20 cellular contexts compared by ENCODE assay signal in genomic region chr6:28429781-28430180, GRCh38. TPM values are rescaled to one million over a fixed set of nuclear protein-coding genes. Genes with fewer than 3 reads are reported as not detected.
DNase-seq lines count a peak whose midpoint lies in the region; ATAC-seq and TF ChIP-seq lines count a peak whose summit lies in the region.
"Had no signal": no experiment of that assay in that cellular context is flagged by ENCODE, and none has a peak within 500 bp of the region (broad histone marks: within the 10 kb centered on the region; RNA-seq: fewer than 3 reads in every experiment).

No MANE protein-coding gene starts in this region.

- no peak overlapping the region for H3K27ac ChIP-seq in PC-9
- H3K27ac ChIP-seq: 22Rv1, BLaER1, C4-2B, GM23248 had no signal

- H3K27me3 Mint-ChIP-seq in WTC11 (ENCODE audit: low read depth) (no peaks in the 10 kb centered on the region), endothelial cell (ENCODE audit: unreplicated experiment) (peaks cover 2% of the 10 kb centered on the region)

- H3K4me3 Mint-ChIP-seq in WTC11 (no peak overlapping the region), endothelial cell (ENCODE audit: unreplicated experiment) (peak overlapping the region; percentile 37)
- H3K4me3 Mint-ChIP-seq: B cell; CD4-positive, CD25-positive, alpha-beta regulatory T cell; CD8-positive, alpha-beta T cell had no signal

- H3K36me3 ChIP-seq in PC-9 (ENCODE audit: low read depth) = peaks cover 7% of the 10 kb centered on the region
- H3K36me3 ChIP-seq: BLaER1 had no signal

- DNase-seq in DMS53 (lab: John Stamatoyannopoulos, UW) (peak; percentile 43), DMS53 treated with DMSO at 0.1 percent for 48 hours (lab: John Stamatoyannopoulos, UW; ENCODE audit: unreplicated experiment) (no peak), WTC11 (ENCODE audit: low spot score) (peak; percentile 23), endothelial cell (ENCODE audit: low spot score) (no peak), iPS-NIHi7 (ENCODE audit: extremely low spot score) (peak; percentile 12), SIG-M5 (lab: John Stamatoyannopoulos, UW) (no peak), PC-9 (no peak), mucosa of gallbladder (ENCODE audit: low spot score) (no peak)
- DNase-seq: Caco-2; CD4-positive, CD25-positive, alpha-beta regulatory T cell; CD8-positive, alpha-beta T cell; DMS153; DMS79 treated with DMSO at 0.1 percent for 48 hours; GF-D8; GM23248; HCEC 1CT had no signal

- POLR2A ChIA-PET in WTC11 (lab: Charles Lee) (no interaction called here), PC-9 (lab: Charles Lee; ENCODE audit: unreplicated experiment) (no interaction called here)

- H3K4me1 ChIP-seq in PC-9 (replicated peaks; ENCODE audit: insufficient read depth) = no peaks in the 10 kb centered on the region
- H3K4me1 ChIP-seq: Caco-2 had no signal

- H3K27me3 ChIP-seq in PC-9 (ENCODE audit: insufficient read depth, low read depth) = no peaks in the 10 kb centered on the region

- TF ChIP-seq CTCF in WTC11 (IDR thresholded peaks at IDR 0.05) (no peak), endothelial cell (IDR thresholded peaks at IDR 0.05; ENCODE audit: unreplicated experiment) (no peak), PC-9 (conservative IDR thresholded peaks at IDR 0.05) (no peak)

- no peaks in the 10 kb centered on the region for H3K9me3 ChIP-seq in PC-9 (ENCODE audit: insufficient read depth, low read depth)
- H3K9me3 ChIP-seq: Caco-2 had no signal

- intact Hi-C loops in PC-9 (cut with micrococcal nuclease; ENCODE audit: unreplicated experiment) = no loop called here

- H3K9me3 Mint-ChIP-seq in WTC11 (peaks cover 14% of the 10 kb centered on the region), endothelial cell (ENCODE audit: unreplicated experiment) (no peaks in the 10 kb centered on the region)

- H3K4me1 Mint-ChIP-seq in WTC11 = no peaks in the 10 kb centered on the region
- no peaks in the 10 kb centered on the region for H3K4me1 Mint-ChIP-seq in endothelial cell (ENCODE audit: unreplicated experiment)
- H3K4me1 Mint-ChIP-seq: B cell had no signal

- H2AFZ ChIP-seq in PC-9 = no peak overlapping the region
- H2AFZ ChIP-seq: GM23248 had no signal

- H3K36me3 Mint-ChIP-seq in WTC11 = peaks cover 25% of the 10 kb centered on the region
- peaks cover 22% of the 10 kb centered on the region for H3K36me3 Mint-ChIP-seq in endothelial cell (ENCODE audit: low read depth, unreplicated experiment)
- H3K36me3 Mint-ChIP-seq: CD4-positive, CD25-positive, alpha-beta regulatory T cell had no signal

- no TSS peak for BruUV-seq in PC-9 (replicated peaks; lab: Mats Ljungman, UMichigan)

- H3K27ac Mint-ChIP-seq in WTC11 (no peak overlapping the region), endothelial cell (ENCODE audit: unreplicated experiment) (no peak overlapping the region)
- H3K27ac Mint-ChIP-seq: B cell; CD4-positive, CD25-positive, alpha-beta regulatory T cell; CD8-positive, alpha-beta T cell had no signal

- H3K4me2 ChIP-seq in PC-9 = no peak overlapping the region
- H3K4me2 ChIP-seq: BLaER1 had no signal

- no peaks in the 10 kb centered on the region; the same call in 1 of the 2 replicates for H3F3A ChIP-seq in PC-9 (ENCODE audit: insufficient read depth, low read depth)

- no peaks in the 10 kb centered on the region; the same call in 1 of the 2 replicates for H4K20me1 ChIP-seq in PC-9 (ENCODE audit: insufficient read depth)
- H4K20me1 ChIP-seq: BLaER1 had no signal

- CTCF ChIA-PET in WTC11 (lab: Charles Lee) (no interaction called here), PC-9 (lab: Charles Lee) (no interaction called here)

- no peak overlapping the region for H3K4me3 ChIP-seq in PC-9
- H3K4me3 ChIP-seq: BLaER1, GM23248 had no signal

- no peaks in the 10 kb centered on the region for H3K79me2 ChIP-seq in PC-9 (ENCODE audit: low read depth)

- H3K9me2 ChIP-seq in PC-9 (ENCODE audit: insufficient read depth) = no peaks in the 10 kb centered on the region

- ATAC-seq in WTC11 = peak; percentile 72
- ATAC-seq: CD8-positive, alpha-beta T cell had no signal

TF ChIP-seq in WTC11, 78 proteins besides CTCF, POLR2A, EP300 and RAD21:
- no peak for TF ChIP-seq GTF2I (CRISPR knock-in tag; conservative IDR thresholded peaks at IDR 0.05)
- TF ChIP-seq ZNF138 (CRISPR knock-in tag; conservative IDR thresholded peaks at IDR 0.05) = no peak
- TF ChIP-seq ZNF121 (CRISPR knock-in tag; IDR thresholded peaks at IDR 0.05) = no peak
- no peak for TF ChIP-seq ATF2 (CRISPR knock-in tag; IDR thresholded peaks at IDR 0.05; ENCODE audit: borderline replicate concordance, low read depth)
- no peak for TF ChIP-seq GRHL2 (CRISPR knock-in tag; IDR thresholded peaks at IDR 0.05; ENCODE audit: insufficient replicate concordance, severe bottlenecking)
- TF ChIP-seq RELA (CRISPR knock-in tag; IDR thresholded peaks at IDR 0.05; ENCODE audit: borderline replicate concordance) = no peak
- TF ChIP-seq ZNF671 (CRISPR knock-in tag; IDR thresholded peaks at IDR 0.05) = no peak
- no peak for TF ChIP-seq ZBTB21 (CRISPR knock-in tag; IDR thresholded peaks at IDR 0.05; ENCODE audit: borderline replicate concordance)
- TF ChIP-seq TEAD1 (CRISPR knock-in tag; IDR thresholded peaks at IDR 0.05) = no peak
- TF ChIP-seq ZNF317 (CRISPR knock-in tag; IDR thresholded peaks at IDR 0.05; ENCODE audit: borderline replicate concordance, low read depth) = no peak
- no peak for TF ChIP-seq ZNF396 (CRISPR knock-in tag; IDR thresholded peaks at IDR 0.05; ENCODE audit: borderline replicate concordance)
- TF ChIP-seq SP1 (CRISPR knock-in tag; conservative IDR thresholded peaks at IDR 0.05) = no peak
- TF ChIP-seq EMX1 (CRISPR knock-in tag; IDR thresholded peaks at IDR 0.05) = no peak
- TF ChIP-seq AR (CRISPR knock-in tag; IDR thresholded peaks at IDR 0.05) = no peak
- TF ChIP-seq ZNF219 (CRISPR knock-in tag; IDR thresholded peaks at IDR 0.05; ENCODE audit: borderline replicate concordance) = no peak
- no peak for TF ChIP-seq ZNF263 (CRISPR knock-in tag; IDR thresholded peaks at IDR 0.05; ENCODE audit: low read depth)
- no peak for TF ChIP-seq ELF4 (CRISPR knock-in tag; IDR thresholded peaks at IDR 0.05; ENCODE audit: low read depth)
- no peak for TF ChIP-seq TCF7 (CRISPR knock-in tag; IDR thresholded peaks at IDR 0.05; ENCODE audit: low read depth)
- TF ChIP-seq PRRX2 (CRISPR knock-in tag; IDR thresholded peaks at IDR 0.05) = no peak

RNA-seq across cellular contexts. Expression of gene ZSCAN23, which starts 13.5 kb away (rescaled TPM):
- total RNA-seq in WTC11 (2021) (8.7 to 9.3 TPM (median 9.0 TPM) in 3 replicates), endothelial cell (ENCODE audit: unreplicated experiment) (6.8 TPM), PC-9 (2021) (9.1 and 12.0 TPM in 2 replicates), mucosa of gallbladder (3.8 TPM)
- total RNA-seq: Caco-2; CD8-positive, alpha-beta T cell had no signal

RNA-seq across cellular contexts. Expression of gene ZSCAN12, which starts 30.2 kb away (rescaled TPM):
- total RNA-seq in WTC11 (2021) (7.8 to 8.5 TPM (median 8.3 TPM) in 3 replicates), endothelial cell (ENCODE audit: unreplicated experiment) (9.5 TPM), PC-9 (2021) (10.9 and 11.2 TPM in 2 replicates), mucosa of gallbladder (5.8 TPM)

Comparison
In these comparisons a context has a peak if more than half of its experiments do, and no peak if none do; other contexts are left out.
1. DNase-seq: peak in DMS53 (single experiment), WTC11 (single experiment) and iPS-NIHi7 (single experiment); none in DMS53 treated with DMSO at 0.1 percent for 48 hours (single experiment), endothelial cell (single experiment), SIG-M5 (single experiment), PC-9 (0 of 2) and mucosa of gallbladder (single experiment).